In genomic region chr5:174572591-174572990, GRCh38 we compare ENCODE assay signal across 19 cellular contexts.
"Had no signal": no experiment of that assay in that cellular context is flagged by ENCODE, and none has a peak within 500 bp of the region (broad histone marks: within the 10 kb centered on the region; RNA-seq: fewer than 3 reads in every experiment).

No MANE protein-coding gene starts in this region.

- FAIRE-seq: endothelial cell of umbilical vein had no signal

- DNase-seq: activated CD4-positive, alpha-beta T cell treated with anti-CD3 and anti-CD28 coated beads, Interleukin-2, amount 10 ng/mL, durations not matched to agents 24 days and 14 days; activated CD4-positive, CD25-positive, alpha-beta regulatory T cell; activated CD8-positive, alpha-beta memory T cell treated with anti-CD3 and anti-CD28 coated beads, Interleukin-2, amount 50 U/mL, for 48 hours; activated CD8-positive, alpha-beta T cell treated with anti-CD3 and anti-CD28 coated beads, Interleukin-2, amount 10 ng/mL, durations not matched to agents 7 days and 5 days; activated gamma-delta T cell treated with Interleukin-2 at 50 U/mL for 16 hours; activated naive CD8-positive, alpha-beta T cell treated with anti-CD3 and anti-CD28 coated beads for 36 hours; activated T-cell treated with anti-CD3 and anti-CD28 coated beads, Interleukin-2, amount 50 U/mL, for 72 hours; cortex of kidney; effector CD8-positive, alpha-beta T cell; esophagus squamous epithelium; ovary; stimulated activated CD4-positive, alpha-beta T cell treated with anti-CD3 and anti-CD28 coated beads, Interleukin-2, amount 100 ng/mL, for 48 hours had no signal

- H3K27me3 ChIP-seq: foreskin keratinocyte, ovary, tibial artery, vagina had no signal

- H3K9me3 Mint-ChIP-seq: activated CD4-positive, alpha-beta T cell treated with anti-CD3 and anti-CD28 coated beads, Interleukin-2, amount 10 ng/mL, durations not matched to agents 24 days and 14 days; activated naive CD8-positive, alpha-beta T cell treated with anti-CD3 and anti-CD28 coated beads for 36 hours; stimulated activated memory B cell treated with anti-CD40 and anti-IgM and Interleukin-4, amounts not matched to agents 10 μg/mL and 1 μg/mL and 100 μg/mL, for 72 hours; T-helper 2 cell treated with Interferon-gamma antibody and Interleukin-4, amounts not matched to agents 5 μg/mL and 100 μg/mL, for 36 hours had no signal

- H3K36me3 ChIP-seq: esophagus squamous epithelium, ovary, tibial artery, vagina had no signal

- H3K4me3 ChIP-seq: esophagus squamous epithelium, ovary, tibial artery, vagina had no signal

- H3K27ac Mint-ChIP-seq: activated CD4-positive, alpha-beta T cell treated with anti-CD3 and anti-CD28 coated beads, Interleukin-2, amount 10 ng/mL, durations not matched to agents 24 days and 14 days; activated CD8-positive, alpha-beta T cell treated with anti-CD3 and anti-CD28 coated beads, Interleukin-2, amount 10 ng/mL, durations not matched to agents 7 days and 5 days; activated naive CD8-positive, alpha-beta T cell treated with anti-CD3 and anti-CD28 coated beads for 36 hours; activated T-cell treated with anti-CD3 and anti-CD28 coated beads, Interleukin-2, amount 50 U/mL, for 72 hours; stimulated activated memory B cell treated with anti-CD40 and anti-IgM and Interleukin-4, amounts not matched to agents 10 μg/mL and 1 μg/mL and 100 μg/mL, for 72 hours; T-helper 2 cell treated with Interferon-gamma antibody and Interleukin-4, amounts not matched to agents 5 μg/mL and 100 μg/mL, for 36 hours had no signal

- H3K27ac ChIP-seq: foreskin keratinocyte, ovary, tibial artery, vagina had no signal

- H3K27me3 Mint-ChIP-seq: activated CD4-positive, alpha-beta T cell treated with anti-CD3 and anti-CD28 coated beads, Interleukin-2, amount 10 ng/mL, durations not matched to agents 24 days and 14 days; stimulated activated memory B cell treated with anti-CD40 and anti-IgM and Interleukin-4, amounts not matched to agents 10 μg/mL and 1 μg/mL and 100 μg/mL, for 72 hours had no signal

- H3K4me1 Mint-ChIP-seq: activated CD4-positive, alpha-beta T cell treated with anti-CD3 and anti-CD28 coated beads, Interleukin-2, amount 10 ng/mL, durations not matched to agents 24 days and 14 days; activated naive CD8-positive, alpha-beta T cell treated with anti-CD3 and anti-CD28 coated beads for 36 hours; stimulated activated memory B cell treated with anti-CD40 and anti-IgM and Interleukin-4, amounts not matched to agents 10 μg/mL and 1 μg/mL and 100 μg/mL, for 72 hours had no signal

- H3K9me3 ChIP-seq: esophagus squamous epithelium, ovary, tibial artery, vagina had no signal

- H3K4me3 Mint-ChIP-seq: activated CD4-positive, alpha-beta T cell treated with anti-CD3 and anti-CD28 coated beads, Interleukin-2, amount 10 ng/mL, durations not matched to agents 24 days and 14 days; activated CD8-positive, alpha-beta T cell treated with anti-CD3 and anti-CD28 coated beads, Interleukin-2, amount 10 ng/mL, durations not matched to agents 7 days and 5 days; activated naive CD8-positive, alpha-beta T cell treated with anti-CD3 and anti-CD28 coated beads for 36 hours; activated T-cell treated with anti-CD3 and anti-CD28 coated beads, Interleukin-2, amount 50 U/mL, for 72 hours; stimulated activated memory B cell treated with anti-CD40 and anti-IgM and Interleukin-4, amounts not matched to agents 10 μg/mL and 1 μg/mL and 100 μg/mL, for 72 hours; T-helper 2 cell treated with Interferon-gamma antibody and Interleukin-4, amounts not matched to agents 5 μg/mL and 100 μg/mL, for 36 hours had no signal

- ATAC-seq: activated CD8-positive, alpha-beta T cell treated with anti-CD3 and anti-CD28 coated beads, Interleukin-2, amount 10 ng/mL, durations not matched to agents 7 days and 5 days; activated T-cell treated with anti-CD3 and anti-CD28 coated beads, Interleukin-2, amount 50 U/mL, for 72 hours; stimulated activated memory B cell treated with anti-CD40 and anti-IgM and Interleukin-4, amounts not matched to agents 10 μg/mL and 1 μg/mL and 100 μg/mL, for 72 hours had no signal

- H3K36me3 Mint-ChIP-seq: activated naive CD8-positive, alpha-beta T cell treated with anti-CD3 and anti-CD28 coated beads for 36 hours; brain; stimulated activated memory B cell treated with anti-CD40 and anti-IgM and Interleukin-4, amounts not matched to agents 10 μg/mL and 1 μg/mL and 100 μg/mL, for 72 hours had no signal
